Comparison of ENCODE assay signal across 9 cellular contexts in the genomic region with DNA sequence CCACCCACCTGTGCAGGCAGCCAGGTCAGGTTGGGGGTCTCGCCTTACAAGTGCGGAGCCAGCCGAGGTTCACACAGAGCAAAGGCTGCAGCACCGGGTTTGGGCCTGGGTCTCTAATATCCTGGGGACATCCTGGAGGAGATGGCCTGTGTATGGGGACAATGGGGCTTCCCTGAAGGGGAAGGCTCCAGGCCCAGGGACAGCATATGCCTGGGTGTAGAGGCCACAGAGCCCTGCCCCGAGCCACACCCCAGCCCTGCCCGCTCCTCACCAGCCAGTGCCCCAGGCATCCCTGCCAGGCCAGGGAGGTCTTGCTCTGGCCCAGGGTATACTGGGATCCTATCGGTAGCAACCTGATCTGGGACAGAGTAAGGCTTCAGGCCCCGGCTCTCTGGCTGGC. TPM values are rescaled to one million over a fixed set of nuclear protein-coding genes. Genes with fewer than 3 reads are reported as not detected.
DNase-seq lines count a peak whose midpoint lies in the region; ATAC-seq and TF ChIP-seq lines count a peak whose summit lies in the region.
"Had no signal": no experiment of that assay in that cellular context is flagged by ENCODE, and none has a peak within 500 bp of the region (broad histone marks: within the 10 kb centered on the region; RNA-seq: fewer than 3 reads in every experiment).

No MANE protein-coding gene starts in this region.

- no peak overlapping the region for H2AFZ ChIP-seq in PC-3 (ENCODE audit: low read length)

- peaks cover 2% of the 10 kb centered on the region; the same call in 1 of the 2 replicates for H4K20me1 ChIP-seq in PC-3 (ENCODE audit: low read length)

- H3K4me2 ChIP-seq in PC-3 (ENCODE audit: low read length) = no peak overlapping the region

- TF ChIP-seq CTCF in PC-3 (conservative IDR thresholded peaks at IDR 0.05; ENCODE audit: low read depth, low read length) = no peak
- no peak for TF ChIP-seq CTCF in upper lobe of left lung (IDR thresholded peaks at IDR 0.05)

- H3K9me3 ChIP-seq in PC-3 (ENCODE audit: low read length) (no peaks in the 10 kb centered on the region), ectodermal cell (ENCODE audit: control insufficient read depth, low read length) (no peaks in the 10 kb centered on the region), upper lobe of left lung (no peaks in the 10 kb centered on the region)

- H3K4me1 ChIP-seq in PC-3 (ENCODE audit: insufficient read depth, low read length) (no peaks in the 10 kb centered on the region), ectodermal cell (ENCODE audit: control insufficient read depth, insufficient read depth, low read length) (peaks cover 57% of the 10 kb centered on the region), upper lobe of left lung (peaks cover 70 to 98% (median 78%) of the 10 kb centered on the region in 4 donors)

- H3K9me2 ChIP-seq in PC-3 (replicated peaks; ENCODE audit: low read length) = no peaks in the 10 kb centered on the region

- H3K27ac ChIP-seq in PC-3 (ENCODE audit: low read length) (no peak overlapping the region), ectodermal cell (ENCODE audit: insufficient read depth, low read depth, low read length, poor library complexity, severe bottlenecking) (peak overlapping the region; percentile 93), upper lobe of left lung (peak overlapping the region; percentile 74 to 93 (median 85))

- H3K79me2 ChIP-seq in PC-3 (ENCODE audit: low read length) = peaks cover 22% of the 10 kb centered on the region

- no TSS peak for BruUV-seq in PC-3 (replicated peaks; lab: Mats Ljungman, UMichigan)

- no peak for TF ChIP-seq POLR2A in upper lobe of left lung (IDR thresholded peaks at IDR 0.05)

- H3F3A ChIP-seq in PC-3 (ENCODE audit: low read length, unreplicated experiment) = no peaks in the 10 kb centered on the region

- H3K36me3 ChIP-seq in PC-3 (ENCODE audit: low read depth, low read length) (no peaks in the 10 kb centered on the region), ectodermal cell (ENCODE audit: control insufficient read depth, insufficient read depth, low read length) (no peaks in the 10 kb centered on the region), upper lobe of left lung (no peaks in the 10 kb centered on the region)

- DNase-seq in PC-3 = no peak
- DNase-seq in myocyte (ENCODE audit: low read depth) = peak; percentile 82
- peak in 1 of 2 donors; percentile 60 for DNase-seq in upper lobe of left lung
- DNase-seq in NCI-H2107 treated with DMSO at 0.1 percent for 48 hours (lab: John Stamatoyannopoulos, UW; ENCODE audit: unreplicated experiment) = no peak
- DNase-seq: activated T-cell treated with anti-CD3 and anti-CD28 coated beads, Interleukin-2, amount 50 U/mL, for 24 hours; effector CD4-positive, alpha-beta T cell had no signal

- H3K27me3 ChIP-seq in PC-3 (ENCODE audit: low read length) = no peaks in the 10 kb centered on the region
- no peaks in the 10 kb centered on the region for H3K27me3 ChIP-seq in ectodermal cell (ENCODE audit: control insufficient read depth, insufficient read depth, low read length, poor library complexity, severe bottlenecking)
- no peaks in the 10 kb centered on the region for H3K27me3 ChIP-seq in upper lobe of left lung

- WGBS in ectodermal cell, 2 experiments = 67 to 71% methylated on average over 8 of the region's 8 CpGs
- 62% methylated on average over 8 of the region's 8 CpGs; no CpG with 5 or more reads in 1 of the 2 donors for WGBS in upper lobe of left lung, 2 donors

- CTCF ChIA-PET in PC-3 (lab: Charles Lee) = no interaction called here

- ATAC-seq in PC-3 = peak; percentile 33
- ATAC-seq in upper lobe of left lung (ENCODE audit: low FRiP score in 2 of 2) = no peak
- ATAC-seq in HG03457 (IDR thresholded peaks at IDR 0.05; ENCODE audit: unreplicated experiment) = no peak
- no peak for ATAC-seq in activated CD4-positive, CD25-positive, alpha-beta regulatory T cell treated with anti-CD3 and anti-CD28 coated beads, Interleukin-2, amount 50 U/mL, for 24 hours

- intact Hi-C loops in PC-3 (cut with micrococcal nuclease) = no loop called here

- no peak overlapping the region for H3K9ac ChIP-seq in PC-3 (ENCODE audit: low read length)

- H3K4me3 ChIP-seq in PC-3 (ENCODE audit: low read length) (no peak overlapping the region), ectodermal cell (ENCODE audit: insufficient read depth, low read depth, low read length) (no peak overlapping the region), upper lobe of left lung (peak overlapping the region in 3 of 4 donors; percentile 17 to 33 (median 27))

- no peak for TF ChIP-seq EP300 in upper lobe of left lung (IDR thresholded peaks at IDR 0.05)

- POLR2A ChIA-PET in PC-3 (lab: Charles Lee; ENCODE audit: unreplicated experiment) = no interaction called here

RNA-seq across cellular contexts. Expression of gene TTYH3, which starts 9.1 kb away (rescaled TPM):
- total RNA-seq in PC-3 (2014; rRNA removed) (25.0 and 41.4 TPM in 2 replicates), myocyte (27.6 and 29.1 TPM in 2 replicates), upper lobe of left lung (10 to 100 TPM; 16.5 to 69.6 (median 58.1) TPM)
- 127 TPM for polyA plus RNA-seq in ectodermal cell (2013, experiment 1 of 4)
- 137 TPM for polyA plus RNA-seq in ectodermal cell (2013, experiment 2 of 4)
- polyA plus RNA-seq in ectodermal cell (2013, experiment 3 of 4) = 107 TPM
- 122 TPM for polyA plus RNA-seq in ectodermal cell (2013, experiment 4 of 4)
- polyA plus RNA-seq in myocyte (2012) = 46.4 TPM

RNA-seq across cellular contexts. Expression of gene AMZ1, which starts 47.1 kb away (rescaled TPM):
- total RNA-seq in PC-3 (2014; rRNA removed) (0.75 TPM in 1 of 2 replicates, not detected in the other), myocyte (0.11 TPM in 1 of 2 replicates, not detected in the other), upper lobe of left lung (10 to 100 TPM in 1 of 6 donors, 1 to 10 TPM in 3, under 1 TPM in 2; 0.30 to 16.6 (median 5.3) TPM)
- polyA plus RNA-seq in ectodermal cell (2013, experiment 1 of 4) = 0.11 TPM
- 0.09 TPM for polyA plus RNA-seq in ectodermal cell (2013, experiment 2 of 4)
- polyA plus RNA-seq in ectodermal cell (2013, experiment 3 of 4) = not detected
- 0.16 TPM for polyA plus RNA-seq in ectodermal cell (2013, experiment 4 of 4)
- 2.3 TPM for polyA plus RNA-seq in myocyte (2012)

Comparison
In these comparisons a context has a peak if more than half of its experiments do, and no peak if none do; other contexts are left out.
1. H3K4me3 ChIP-seq: peak in upper lobe of left lung (3 of 4); none in PC-3 (single experiment) and ectodermal cell (single experiment).